In the genomic region with DNA sequence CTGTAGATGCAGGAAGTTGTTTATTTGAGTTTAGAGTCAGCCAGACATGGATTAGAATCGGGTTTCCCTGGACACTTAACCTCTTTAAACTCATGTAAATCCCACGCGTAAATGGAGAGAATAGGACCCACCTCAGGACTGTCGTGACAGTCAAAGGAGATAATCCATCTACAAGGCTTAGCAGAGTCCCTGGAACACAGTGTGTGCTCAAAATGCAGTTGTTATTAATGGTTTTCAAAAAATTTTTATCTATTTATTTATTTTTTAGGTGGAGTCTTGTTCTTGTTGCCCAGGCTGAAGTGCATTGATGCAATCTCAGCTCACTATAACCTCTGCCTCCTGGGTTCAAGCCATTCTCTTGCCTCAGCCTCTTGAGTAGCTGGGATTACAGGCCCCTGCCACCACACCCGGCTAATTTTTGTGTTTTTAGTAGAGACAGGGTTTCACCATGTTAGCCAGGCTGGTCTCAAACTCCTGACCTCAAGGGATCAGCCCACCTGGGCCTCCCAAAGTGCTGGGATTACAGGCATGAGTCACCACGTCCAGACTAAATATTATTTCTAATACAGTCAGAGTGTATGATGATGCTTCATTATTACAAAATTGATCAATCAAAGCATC, we compare ENCODE assay signal across 1 cellular context.
TF ChIP-seq lines count a peak whose summit lies in the region.
"Not testable (repeated sequence)": the region's sequence is repeated elsewhere in the genome, so short reads cannot be mapped to it uniquely, and the experiment has no call there.

No MANE protein-coding gene starts in this region.

TF ChIP-seq in HepG2, 621 proteins besides CTCF, POLR2A, EP300 and RAD21:
- TF ChIP-seq, protein P1, sequence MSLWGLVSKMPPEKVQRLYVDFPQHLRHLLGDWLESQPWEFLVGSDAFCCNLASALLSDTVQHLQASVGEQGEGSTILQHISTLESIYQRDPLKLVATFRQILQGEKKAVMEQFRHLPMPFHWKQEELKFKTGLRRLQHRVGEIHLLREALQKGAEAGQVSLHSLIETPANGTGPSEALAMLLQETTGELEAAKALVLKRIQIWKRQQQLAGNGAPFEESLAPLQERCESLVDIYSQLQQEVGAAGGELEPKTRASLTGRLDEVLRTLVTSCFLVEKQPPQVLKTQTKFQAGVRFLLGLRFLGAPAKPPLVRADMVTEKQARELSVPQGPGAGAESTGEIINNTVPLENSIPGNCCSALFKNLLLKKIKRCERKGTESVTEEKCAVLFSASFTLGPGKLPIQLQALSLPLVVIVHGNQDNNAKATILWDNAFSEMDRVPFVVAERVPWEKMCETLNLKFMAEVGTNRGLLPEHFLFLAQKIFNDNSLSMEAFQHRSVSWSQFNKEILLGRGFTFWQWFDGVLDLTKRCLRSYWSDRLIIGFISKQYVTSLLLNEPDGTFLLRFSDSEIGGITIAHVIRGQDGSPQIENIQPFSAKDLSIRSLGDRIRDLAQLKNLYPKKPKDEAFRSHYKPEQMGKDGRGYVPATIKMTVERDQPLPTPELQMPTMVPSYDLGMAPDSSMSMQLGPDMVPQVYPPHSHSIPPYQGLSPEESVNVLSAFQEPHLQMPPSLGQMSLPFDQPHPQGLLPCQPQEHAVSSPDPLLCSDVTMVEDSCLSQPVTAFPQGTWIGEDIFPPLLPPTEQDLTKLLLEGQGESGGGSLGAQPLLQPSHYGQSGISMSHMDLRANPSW (CRISPR knock-in tag; IDR thresholded peaks at IDR 0.05; ENCODE audit: borderline replicate concordance), result 0 out of 2 replicates have a peak, but pooled peaks have one; percentile 20
- 0 out of 2 replicates have a peak, but pooled peaks have one; percentile 53 for TF ChIP-seq GZF1 (CRISPR knock-in tag; IDR thresholded peaks at IDR 0.05)
- TF ChIP-seq, protein P2, sequence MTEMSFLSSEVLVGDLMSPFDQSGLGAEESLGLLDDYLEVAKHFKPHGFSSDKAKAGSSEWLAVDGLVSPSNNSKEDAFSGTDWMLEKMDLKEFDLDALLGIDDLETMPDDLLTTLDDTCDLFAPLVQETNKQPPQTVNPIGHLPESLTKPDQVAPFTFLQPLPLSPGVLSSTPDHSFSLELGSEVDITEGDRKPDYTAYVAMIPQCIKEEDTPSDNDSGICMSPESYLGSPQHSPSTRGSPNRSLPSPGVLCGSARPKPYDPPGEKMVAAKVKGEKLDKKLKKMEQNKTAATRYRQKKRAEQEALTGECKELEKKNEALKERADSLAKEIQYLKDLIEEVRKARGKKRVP (CRISPR knock-in tag; IDR thresholded peaks at IDR 0.05), result peak in 1 of 2 experiments; percentile 33; a peak in 1 of 4 replicates
- TF ChIP-seq, protein P3, sequence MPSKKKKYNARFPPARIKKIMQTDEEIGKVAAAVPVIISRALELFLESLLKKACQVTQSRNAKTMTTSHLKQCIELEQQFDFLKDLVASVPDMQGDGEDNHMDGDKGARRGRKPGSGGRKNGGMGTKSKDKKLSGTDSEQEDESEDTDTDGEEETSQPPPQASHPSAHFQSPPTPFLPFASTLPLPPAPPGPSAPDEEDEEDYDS (CRISPR knock-in tag; IDR thresholded peaks at IDR 0.05), result peak; percentile 4; the same call in 1 of the 2 replicates
- peak; percentile 7; the same call in 1 of the 2 replicates for TF ChIP-seq PITX1 (CRISPR knock-in tag; IDR thresholded peaks at IDR 0.05)
- TF ChIP-seq FOSL2 (CRISPR knock-in tag; IDR thresholded peaks at IDR 0.05), result peak; percentile 52
- TF ChIP-seq NCOR1 (IDR thresholded peaks at IDR 0.05; ENCODE audit: borderline replicate concordance, low read length), result peak; percentile 12; the same call in 1 of the 2 replicates
- not testable (repeated sequence) for TF ChIP-seq CREB1 (IDR thresholded peaks at IDR 0.05)
- TF ChIP-seq CREB1 (CRISPR knock-in tag; IDR thresholded peaks at IDR 0.05), result 0 out of 2 replicates have a peak, but pooled peaks have one; percentile 32
- 0 out of 2 replicates have a peak, but pooled peaks have one; percentile 2 for TF ChIP-seq MED1 (CRISPR knock-in tag; IDR thresholded peaks at IDR 0.05)
- TF ChIP-seq, protein P4, sequence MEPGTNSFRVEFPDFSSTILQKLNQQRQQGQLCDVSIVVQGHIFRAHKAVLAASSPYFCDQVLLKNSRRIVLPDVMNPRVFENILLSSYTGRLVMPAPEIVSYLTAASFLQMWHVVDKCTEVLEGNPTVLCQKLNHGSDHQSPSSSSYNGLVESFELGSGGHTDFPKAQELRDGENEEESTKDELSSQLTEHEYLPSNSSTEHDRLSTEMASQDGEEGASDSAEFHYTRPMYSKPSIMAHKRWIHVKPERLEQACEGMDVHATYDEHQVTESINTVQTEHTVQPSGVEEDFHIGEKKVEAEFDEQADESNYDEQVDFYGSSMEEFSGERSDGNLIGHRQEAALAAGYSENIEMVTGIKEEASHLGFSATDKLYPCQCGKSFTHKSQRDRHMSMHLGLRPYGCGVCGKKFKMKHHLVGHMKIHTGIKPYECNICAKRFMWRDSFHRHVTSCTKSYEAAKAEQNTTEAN (CRISPR knock-in tag; conservative IDR thresholded peaks at IDR 0.05), result 0 out of 2 replicates have a peak, but pooled peaks have one; percentile 6
- 0 out of 2 replicates have a peak, but pooled peaks have one; percentile 40 for TF ChIP-seq ELF1 (CRISPR knock-in tag; IDR thresholded peaks at IDR 0.05)
